In the genomic region with DNA sequence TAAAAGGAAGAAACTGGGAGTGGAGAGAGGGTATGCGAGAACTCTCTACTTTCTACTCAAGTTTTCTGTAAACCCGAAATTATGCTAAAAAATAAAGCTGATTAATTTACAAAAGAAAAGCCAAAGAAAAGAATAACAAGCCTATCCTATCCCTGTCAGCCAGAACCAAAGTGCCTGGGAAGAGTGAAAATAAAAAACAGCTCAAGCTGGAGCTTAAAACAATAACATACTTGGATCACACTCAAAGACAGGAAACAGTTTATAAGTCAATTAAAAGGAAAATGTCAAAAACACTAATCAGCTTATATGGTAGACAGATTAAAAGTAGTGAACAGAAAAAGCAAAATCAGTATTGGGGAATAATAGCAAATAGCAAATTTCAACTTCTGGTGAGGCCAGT, we compare ENCODE assay signal across 16 cellular contexts.
DNase-seq lines count a peak whose midpoint lies in the region; ATAC-seq and TF ChIP-seq lines count a peak whose summit lies in the region.
"Had no signal": no experiment of that assay in that cellular context is flagged by ENCODE, and none has a peak within 500 bp of the region (broad histone marks: within the 10 kb centered on the region; RNA-seq: fewer than 3 reads in every experiment).

No MANE protein-coding gene starts in this region.

- no peak overlapping the region for H3K27ac Mint-ChIP-seq in activated naive CD4-positive, alpha-beta T cell treated with anti-CD3 and anti-CD28 coated beads, Interleukin-2, amount 50 U/mL, for 72 hours

- H3K4me3 ChIP-seq in left ventricle myocardium inferior (no peak overlapping the region), dorsolateral prefrontal cortex (peak overlapping the region in 2 of 59 donors; percentile 0 to 7), thyroid gland (replicated peaks in 1 of 3) (no peak overlapping the region), WERI-Rb-1 (ENCODE audit: low read depth, low read length) (no peak overlapping the region)
- H3K4me3 ChIP-seq: PC-9 had no signal

- DNase-seq in left ventricle myocardium inferior (no peak), left ventricle myocardium superior (no peak), dorsolateral prefrontal cortex (no peak), medulla oblongata (ENCODE audit: extremely low spot score) (peak; percentile 31), thyroid gland (no peak), WERI-Rb-1 (no peak)
- no peak for DNase-seq in activated naive CD4-positive, alpha-beta T cell treated with anti-CD3 and anti-CD28 coated beads, Interleukin-2, amount 50 U/mL, for 72 hours (ENCODE audit: low spot score in 2 of 2)
- DNase-seq: C1 segment of cervical spinal cord, DND-41, KBM-7, MV-4-11, NCI-H1417, NCI-H187 treated with DMSO at 0.1 percent for 48 hours, NCI-H345, PC-9 had no signal

- no peak for TF ChIP-seq CTCF in left ventricle myocardium inferior (IDR thresholded peaks at IDR 0.05; ENCODE audit: borderline replicate concordance)
- TF ChIP-seq CTCF in dorsolateral prefrontal cortex (IDR thresholded peaks at IDR 0.05 in 54 of 56, conservative IDR thresholded peaks at IDR 0.05 in 2 of 56; ENCODE audit: low read depth in 1 of 56, partially characterized antibody in 56 of 56), result no peak
- TF ChIP-seq CTCF in thyroid gland (IDR thresholded peaks at IDR 0.05), result no peak
- TF ChIP-seq CTCF in WERI-Rb-1 (IDR thresholded peaks at IDR 0.05; ENCODE audit: low read depth, low read length), result no peak

- intact Hi-C loops in left ventricle myocardium inferior (cut with micrococcal nuclease) (no loop called here), left ventricle myocardium superior (cut with micrococcal nuclease) (no loop called here), dorsolateral prefrontal cortex (cut with DNase I) (no loop called here), thyroid gland (cut with DNase I) (no loop called here)

- H3K36me3 ChIP-seq in left ventricle myocardium inferior (no peaks in the 10 kb centered on the region), thyroid gland (no peaks in the 10 kb centered on the region), WERI-Rb-1 (no peaks in the 10 kb centered on the region)

- H3K9me3 ChIP-seq in left ventricle myocardium inferior (replicated peaks), result no peaks in the 10 kb centered on the region
- H3K9me3 ChIP-seq in thyroid gland, result no peaks in the 10 kb centered on the region
- no peaks in the 10 kb centered on the region for H3K9me3 ChIP-seq in WERI-Rb-1 (ENCODE audit: severe bottlenecking)

- H3K9me3 Mint-ChIP-seq in activated naive CD4-positive, alpha-beta T cell treated with anti-CD3 and anti-CD28 coated beads, Interleukin-2, amount 50 U/mL, for 72 hours, result no peaks in the 10 kb centered on the region

- WGBS in thyroid gland, 2 donors, result 39 to 47% methylated on average over 2 of the region's 2 CpGs

- ATAC-seq in left ventricle myocardium superior, result no peak
- ATAC-seq in activated naive CD4-positive, alpha-beta T cell treated with anti-CD3 and anti-CD28 coated beads, Interleukin-2, amount 50 U/mL, for 72 hours, result no peak
- ATAC-seq in GM18502 (IDR thresholded peaks at IDR 0.05; ENCODE audit: poor library complexity, unreplicated experiment), result no peak

- H3K4me1 ChIP-seq in left ventricle myocardium inferior (peaks cover 74% of the 10 kb centered on the region), thyroid gland (peaks cover 27 to 30% of the 10 kb centered on the region in 2 donors)

- H3K27ac ChIP-seq in left ventricle myocardium inferior (replicated peaks), result peak overlapping the region; percentile 47
- peak overlapping the region in 58 of 59 donors; percentile 3 to 99 (median 86) for H3K27ac ChIP-seq in dorsolateral prefrontal cortex
- H3K27ac ChIP-seq in thyroid gland, result peak overlapping the region in 2 of 3 donors; percentile 8 to 45
- H3K27ac ChIP-seq in WERI-Rb-1, result no peak overlapping the region
- H3K27ac ChIP-seq: PC-9 had no signal

- peaks cover 0 to 17% of the 10 kb centered on the region in 2 donors for H3K36me3 Mint-ChIP-seq in activated naive CD4-positive, alpha-beta T cell treated with anti-CD3 and anti-CD28 coated beads, Interleukin-2, amount 50 U/mL, for 72 hours

- H3K27me3 ChIP-seq in left ventricle myocardium inferior (ENCODE audit: low read depth), result no peaks in the 10 kb centered on the region
- H3K27me3 ChIP-seq in dorsolateral prefrontal cortex, result no peaks in the 10 kb centered on the region
- no peaks in the 10 kb centered on the region for H3K27me3 ChIP-seq in thyroid gland
- no peaks in the 10 kb centered on the region for H3K27me3 ChIP-seq in WERI-Rb-1 (ENCODE audit: insufficient read depth, low read depth, severe bottlenecking)

- no peak for TF ChIP-seq POLR2A in thyroid gland (IDR thresholded peaks at IDR 0.05)
